ENCODE assay signal across 8 cellular contexts in the genomic region with DNA sequence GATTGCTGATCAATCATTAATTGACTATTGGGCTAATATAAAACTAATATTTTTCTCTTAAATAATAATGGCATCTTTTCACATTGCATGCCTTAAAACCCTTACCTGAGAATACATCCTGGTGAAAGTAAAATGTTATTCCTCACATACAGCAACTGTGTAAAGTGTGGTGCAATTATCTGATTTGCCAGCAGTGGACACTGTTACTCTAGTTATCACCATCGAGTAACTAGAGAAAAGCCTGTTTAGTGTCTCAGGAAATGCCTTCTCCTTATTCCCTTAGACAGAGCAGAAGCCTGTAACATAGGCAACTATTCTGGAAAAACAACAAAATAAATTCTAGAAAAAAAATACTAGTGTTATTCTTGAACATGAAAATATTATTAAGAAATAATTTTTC.
DNase-seq lines count a peak whose midpoint lies in the region; ATAC-seq and TF ChIP-seq lines count a peak whose summit lies in the region.

No MANE protein-coding gene starts in this region.

- CTCF ChIA-PET in HCT116 (lab: Charles Lee) = interaction anchor here (0.7 to 1.4 kb wide), 4 partner anchors 156 to 630 kb away, joined by 3 to 10 read pairs (median 6); no protein-coding TSS in a partner anchor

- ATAC-seq in HCT116 (no peak; the same call in 1 of the 2 replicates), HG02840 (IDR thresholded peaks at IDR 0.05; ENCODE audit: low FRiP score, unreplicated experiment) (no peak)

- no peak overlapping the region for H2AFZ ChIP-seq in HCT116 (ENCODE audit: low read depth, low read length, poor library complexity, severe bottlenecking)

- H3K4me1 ChIP-seq in HCT116 (ENCODE audit: control insufficient read depth in 1 of 2, insufficient read depth in 2 of 2, low read length in 2 of 2) = no peaks in the 10 kb centered on the region

- peak; percentile 72 for TF ChIP-seq CTCF in GM06990 (IDR thresholded peaks at IDR 0.05; ENCODE audit: insufficient read depth, low read length, poor library complexity, severe bottlenecking)
- TF ChIP-seq CTCF in HCT116 (IDR thresholded peaks at IDR 0.05 in 2 of 3, conservative IDR thresholded peaks at IDR 0.05 in 1 of 3; ENCODE audit: borderline replicate concordance in 1 of 3, insufficient read depth in 1 of 3, low read depth in 2 of 3, low read length in 2 of 3) = peak in 2 of 3 experiments; percentile 31 to 44; a peak in 2 of 6 replicates
- peak; percentile 88 for TF ChIP-seq CTCF in astrocyte of the spinal cord (IDR thresholded peaks at IDR 0.05; ENCODE audit: low read depth, low read length)

- POLR2A ChIA-PET in HCT116 (lab: Charles Lee) = no interaction called here

- H4K20me1 ChIP-seq in HCT116 (ENCODE audit: insufficient read depth) = no peaks in the 10 kb centered on the region

- no TSS peak for BruUV-seq in HCT116 (replicated peaks; lab: Mats Ljungman, UMichigan)

- H3K27ac ChIP-seq in HCT116 (ENCODE audit: low read depth, low read length) = no peak overlapping the region

- H3K4me2 ChIP-seq in HCT116 (ENCODE audit: low read length) = no peak overlapping the region

- no peak for DNase-seq in GM06990 (ENCODE audit: extremely low read depth, insufficient read length)
- no peak for DNase-seq in HCT116 (ENCODE audit: low read depth, low spot score)
- peak; percentile 78 for DNase-seq in NCI-H146 treated with DMSO at 0.1 percent for 48 hours (lab: John Stamatoyannopoulos, UW; ENCODE audit: unreplicated experiment)
- peak; percentile 62 for DNase-seq in astrocyte of the spinal cord (ENCODE audit: low read depth, low spot score)
- peak; percentile 64 for DNase-seq in kidney tubule cell (ENCODE audit: low spot score)
- DNase-seq in HuH-7 (ENCODE audit: low spot score) = no peak
- no peak for DNase-seq in activated naive CD4-positive, alpha-beta T cell treated with Interleukin-2 at 50 U/mL for 16 hours

- no peak for TF ChIP-seq POLR2A in HCT116 (IDR thresholded peaks at IDR 0.05; ENCODE audit: borderline replicate concordance, extremely low read depth, insufficient read depth, insufficient read length)

- H3K36me3 ChIP-seq in GM06990 (ENCODE audit: control insufficient read depth, insufficient read depth, low read length) (no peaks in the 10 kb centered on the region), HCT116 (ENCODE audit: control insufficient read depth in 1 of 2, insufficient read depth in 2 of 2, low read length in 2 of 2) (no peaks in the 10 kb centered on the region)

- H3K9ac ChIP-seq in HCT116 (ENCODE audit: low read length) = no peak overlapping the region

- intact Hi-C loops in HCT116 (cut with micrococcal nuclease) = no loop called here

- RAD21 ChIA-PET in HCT116 (lab: Charles Lee; ENCODE audit: low non-redundant PET in 1 of 2, low total read pairs in 2 of 2, uncharacterized antibody in 2 of 2, unreplicated experiment in 2 of 2) = no interaction called here

- H3K9me3 ChIP-seq in HCT116 (ENCODE audit: control insufficient read depth in 1 of 2, insufficient read depth in 1 of 2, low read depth in 1 of 2, low read length in 2 of 2) = peaks cover 0 to 6% of the 10 kb centered on the region in 2 experiments; a peak in 1 of 4 replicates

- H3K79me2 ChIP-seq in HCT116 (ENCODE audit: insufficient read depth, low read length) = no peaks in the 10 kb centered on the region

- in situ Hi-C loops in astrocyte of the spinal cord (cut with HindIII; ENCODE audit: low sequenced_read_pairs) = no loop called here

- no peaks in the 10 kb centered on the region for H3K9me2 ChIP-seq in HCT116 (ENCODE audit: insufficient read depth)

- H3K4me3 ChIP-seq in GM06990 (replicated peaks; ENCODE audit: low read depth, low read length) (no peak overlapping the region), HCT116 (replicated peaks in 1 of 2; ENCODE audit: low read depth in 1 of 2, low read length in 2 of 2) (no peak overlapping the region), astrocyte of the spinal cord (ENCODE audit: low read depth, low read length) (no peak overlapping the region)

- H3K27me3 ChIP-seq in GM06990 (replicated peaks; ENCODE audit: control insufficient read depth, insufficient read depth, low read length) (no peaks in the 10 kb centered on the region; the same call in 1 of the 2 replicates), HCT116 (ENCODE audit: insufficient read depth, low read length) (no peaks in the 10 kb centered on the region)

- TF ChIP-seq RAD21 in HCT116 (IDR thresholded peaks at IDR 0.05; ENCODE audit: low read depth) = peak; percentile 31

TF ChIP-seq in HCT116, 20 proteins besides CTCF, POLR2A, EP300 and RAD21:
- TF ChIP-seq, protein P1, sequence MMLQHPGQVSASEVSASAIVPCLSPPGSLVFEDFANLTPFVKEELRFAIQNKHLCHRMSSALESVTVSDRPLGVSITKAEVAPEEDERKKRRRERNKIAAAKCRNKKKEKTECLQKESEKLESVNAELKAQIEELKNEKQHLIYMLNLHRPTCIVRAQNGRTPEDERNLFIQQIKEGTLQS (IDR thresholded peaks at IDR 0.05) = no peak
- TF ChIP-seq CBX3 (IDR thresholded peaks at IDR 0.05; ENCODE audit: low read depth) (no peak), JUND (IDR thresholded peaks at IDR 0.05) (no peak), ELF1 (IDR thresholded peaks at IDR 0.05; ENCODE audit: borderline replicate concordance, low read depth) (no peak), SIN3A (IDR thresholded peaks at IDR 0.05; ENCODE audit: low read depth) (no peak), POLR2AphosphoS5 (IDR thresholded peaks at IDR 0.05; ENCODE audit: low read depth, low read length) (no peak), EZH2 (IDR thresholded peaks at IDR 0.05) (no peak), CEBPB (IDR thresholded peaks at IDR 0.05; ENCODE audit: low read depth) (no peak), TCF7L2 (IDR thresholded peaks at IDR 0.05; ENCODE audit: borderline replicate concordance, extremely low read depth, insufficient read depth, insufficient read length) (no peak), EZH2phosphoT487 (IDR thresholded peaks at IDR 0.05; ENCODE audit: borderline replicate concordance) (no peak), ZFX (IDR thresholded peaks at IDR 0.05) (no peak), FOSL1 (IDR thresholded peaks at IDR 0.05; ENCODE audit: low read depth) (no peak), SP1 (IDR thresholded peaks at IDR 0.05; ENCODE audit: low read depth) (no peak), ZNF274 (IDR thresholded peaks at IDR 0.05; ENCODE audit: low read depth, low read length) (no peak), EGR1 (IDR thresholded peaks at IDR 0.05; ENCODE audit: low read depth) (no peak), YY1 (IDR thresholded peaks at IDR 0.05; ENCODE audit: extremely low read depth, insufficient replicate concordance, low read depth, low read length) (no peak), SRF (IDR thresholded peaks at IDR 0.05; ENCODE audit: low read depth) (no peak)
- TF ChIP-seq, protein P2, sequence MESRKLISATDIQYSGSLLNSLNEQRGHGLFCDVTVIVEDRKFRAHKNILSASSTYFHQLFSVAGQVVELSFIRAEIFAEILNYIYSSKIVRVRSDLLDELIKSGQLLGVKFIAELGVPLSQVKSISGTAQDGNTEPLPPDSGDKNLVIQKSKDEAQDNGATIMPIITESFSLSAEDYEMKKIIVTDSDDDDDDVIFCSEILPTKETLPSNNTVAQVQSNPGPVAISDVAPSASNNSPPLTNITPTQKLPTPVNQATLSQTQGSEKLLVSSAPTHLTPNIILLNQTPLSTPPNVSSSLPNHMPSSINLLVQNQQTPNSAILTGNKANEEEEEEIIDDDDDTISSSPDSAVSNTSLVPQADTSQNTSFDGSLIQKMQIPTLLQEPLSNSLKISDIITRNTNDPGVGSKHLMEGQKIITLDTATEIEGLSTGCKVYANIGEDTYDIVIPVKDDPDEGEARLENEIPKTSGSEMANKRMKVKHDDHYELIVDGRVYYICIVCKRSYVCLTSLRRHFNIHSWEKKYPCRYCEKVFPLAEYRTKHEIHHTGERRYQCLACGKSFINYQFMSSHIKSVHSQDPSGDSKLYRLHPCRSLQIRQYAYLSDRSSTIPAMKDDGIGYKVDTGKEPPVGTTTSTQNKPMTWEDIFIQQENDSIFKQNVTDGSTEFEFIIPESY (IDR thresholded peaks at IDR 0.05; ENCODE audit: extremely low read depth, insufficient replicate concordance, low read length) = no peak
- TF ChIP-seq, protein P3, sequence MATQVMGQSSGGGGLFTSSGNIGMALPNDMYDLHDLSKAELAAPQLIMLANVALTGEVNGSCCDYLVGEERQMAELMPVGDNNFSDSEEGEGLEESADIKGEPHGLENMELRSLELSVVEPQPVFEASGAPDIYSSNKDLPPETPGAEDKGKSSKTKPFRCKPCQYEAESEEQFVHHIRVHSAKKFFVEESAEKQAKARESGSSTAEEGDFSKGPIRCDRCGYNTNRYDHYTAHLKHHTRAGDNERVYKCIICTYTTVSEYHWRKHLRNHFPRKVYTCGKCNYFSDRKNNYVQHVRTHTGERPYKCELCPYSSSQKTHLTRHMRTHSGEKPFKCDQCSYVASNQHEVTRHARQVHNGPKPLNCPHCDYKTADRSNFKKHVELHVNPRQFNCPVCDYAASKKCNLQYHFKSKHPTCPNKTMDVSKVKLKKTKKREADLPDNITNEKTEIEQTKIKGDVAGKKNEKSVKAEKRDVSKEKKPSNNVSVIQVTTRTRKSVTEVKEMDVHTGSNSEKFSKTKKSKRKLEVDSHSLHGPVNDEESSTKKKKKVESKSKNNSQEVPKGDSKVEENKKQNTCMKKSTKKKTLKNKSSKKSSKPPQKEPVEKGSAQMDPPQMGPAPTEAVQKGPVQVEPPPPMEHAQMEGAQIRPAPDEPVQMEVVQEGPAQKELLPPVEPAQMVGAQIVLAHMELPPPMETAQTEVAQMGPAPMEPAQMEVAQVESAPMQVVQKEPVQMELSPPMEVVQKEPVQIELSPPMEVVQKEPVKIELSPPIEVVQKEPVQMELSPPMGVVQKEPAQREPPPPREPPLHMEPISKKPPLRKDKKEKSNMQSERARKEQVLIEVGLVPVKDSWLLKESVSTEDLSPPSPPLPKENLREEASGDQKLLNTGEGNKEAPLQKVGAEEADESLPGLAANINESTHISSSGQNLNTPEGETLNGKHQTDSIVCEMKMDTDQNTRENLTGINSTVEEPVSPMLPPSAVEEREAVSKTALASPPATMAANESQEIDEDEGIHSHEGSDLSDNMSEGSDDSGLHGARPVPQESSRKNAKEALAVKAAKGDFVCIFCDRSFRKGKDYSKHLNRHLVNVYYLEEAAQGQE (IDR thresholded peaks at IDR 0.05; ENCODE audit: low read depth) = no peak
- TF ChIP-seq, protein P4, sequence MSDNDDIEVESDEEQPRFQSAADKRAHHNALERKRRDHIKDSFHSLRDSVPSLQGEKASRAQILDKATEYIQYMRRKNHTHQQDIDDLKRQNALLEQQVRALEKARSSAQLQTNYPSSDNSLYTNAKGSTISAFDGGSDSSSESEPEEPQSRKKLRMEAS (IDR thresholded peaks at IDR 0.05) = no peak
TF ChIP-seq in HCT116: peak in this region for 0.

Comparison
In these comparisons a context has a peak if more than half of its experiments do, and no peak if none do; other contexts are left out.
1. DNase-seq: peak in NCI-H146 treated with DMSO at 0.1 percent for 48 hours (single experiment), astrocyte of the spinal cord (single experiment) and kidney tubule cell (single experiment); none in GM06990 (single experiment), HCT116 (single experiment), HuH-7 (single experiment) and activated naive CD4-positive, alpha-beta T cell treated with Interleukin-2 at 50 U/mL for 16 hours (single experiment).
2. CTCF ChIP-seq: peak in every context shown above with its lines; median percentile 88 in astrocyte of the spinal cord; 72 in GM06990; 38 in HCT116.